Comparison of ENCODE assay signal across 9 cellular contexts in the genomic region with DNA sequence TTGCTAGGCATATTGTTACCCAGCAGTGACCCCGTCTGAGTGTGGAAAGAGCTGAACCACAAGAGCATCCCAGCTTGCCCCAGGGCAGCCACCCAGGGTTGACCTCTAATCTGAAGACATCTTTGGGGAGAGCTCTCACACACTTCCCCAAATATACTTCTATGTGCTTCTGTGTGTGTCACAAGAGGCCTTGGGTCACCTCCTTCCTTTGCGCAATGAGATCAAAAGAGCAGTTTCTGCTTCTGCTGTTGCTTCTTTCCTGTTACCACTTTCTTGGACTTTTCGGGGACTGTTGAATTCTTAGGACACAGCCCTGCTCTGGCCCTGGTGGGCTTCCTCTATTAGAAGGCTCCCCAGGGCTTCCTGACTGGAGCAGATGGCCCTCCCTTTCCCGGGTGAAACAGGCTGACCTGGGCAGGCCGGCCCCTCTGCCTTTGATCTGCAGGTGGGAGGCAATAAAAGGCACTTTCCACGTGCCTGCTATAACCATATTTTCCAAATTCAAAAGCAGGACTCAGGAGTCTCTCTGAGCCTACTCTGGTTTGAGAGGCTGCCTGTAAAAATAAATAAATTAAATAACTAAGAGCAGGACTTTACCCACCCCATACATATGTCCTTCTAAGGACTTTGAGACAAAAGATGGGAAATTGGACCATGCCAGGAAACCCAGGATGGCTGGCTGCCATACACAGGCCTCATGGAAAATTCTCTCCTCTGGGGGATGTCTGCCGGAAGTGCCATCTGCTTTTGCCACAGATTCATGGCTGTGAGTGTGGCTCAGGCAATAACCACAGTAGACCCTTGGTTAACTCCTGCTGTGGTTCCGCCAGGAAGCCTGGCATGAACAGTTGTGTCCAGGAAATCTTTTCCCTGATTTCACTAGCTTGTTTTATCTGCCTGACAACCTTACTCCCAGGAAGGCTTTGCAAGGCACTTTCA. TPM values are rescaled to one million over a fixed set of nuclear protein-coding genes. Genes with fewer than 3 reads are reported as not detected.
DNase-seq lines count a peak whose midpoint lies in the region; ATAC-seq and TF ChIP-seq lines count a peak whose summit lies in the region.
"Had no signal": no experiment of that assay in that cellular context is flagged by ENCODE, and none has a peak within 500 bp of the region (broad histone marks: within the 10 kb centered on the region; RNA-seq: fewer than 3 reads in every experiment).

No MANE protein-coding gene starts in this region.

- TF ChIP-seq POLR2A in right lobe of liver (IDR thresholded peaks at IDR 0.05) (no peak), upper lobe of left lung (IDR thresholded peaks at IDR 0.05) (no peak)

- POLR2A ChIA-PET in activated CD8-positive, alpha-beta T cell treated with anti-CD3 and anti-CD28 coated beads, Interleukin-2, amount 10 ng/mL, durations not matched to agents 7 days and 5 days (lab: Charles Lee), result interaction anchor here (1.0 to 4.8 kb wide), 5 partner anchors 28 to 86 kb away, joined by 4 to 96 read pairs (median 9); a partner anchor contains a TSS

- H3K9me3 ChIP-seq in right lobe of liver (no peaks in the 10 kb centered on the region), upper lobe of left lung (no peaks in the 10 kb centered on the region)
- H3K9me3 ChIP-seq: SJCRH30 had no signal

- H3K36me3 ChIP-seq in right lobe of liver, result no peaks in the 10 kb centered on the region
- H3K36me3 ChIP-seq in upper lobe of left lung, result no peaks in the 10 kb centered on the region
- H3K36me3 ChIP-seq: SJCRH30 had no signal

- TF ChIP-seq CTCF in right lobe of liver (IDR thresholded peaks at IDR 0.05), result no peak
- TF ChIP-seq CTCF in upper lobe of left lung (IDR thresholded peaks at IDR 0.05), result no peak

- no peak overlapping the region for H3K4me3 ChIP-seq in right lobe of liver
- no peak overlapping the region for H3K4me3 ChIP-seq in upper lobe of left lung
- H3K4me3 ChIP-seq: SJCRH30 had no signal

- TF ChIP-seq EP300 in upper lobe of left lung (IDR thresholded peaks at IDR 0.05), result peak in 2 of 4 donors; percentile 9 to 46

- peak overlapping the region; percentile 83 for H3K27ac Mint-ChIP-seq in activated CD8-positive, alpha-beta T cell treated with anti-CD3 and anti-CD28 coated beads, Interleukin-2, amount 10 ng/mL, durations not matched to agents 7 days and 5 days

- peaks cover 4% of the 10 kb centered on the region for H3K36me3 Mint-ChIP-seq in activated CD8-positive, alpha-beta T cell treated with anti-CD3 and anti-CD28 coated beads, Interleukin-2, amount 10 ng/mL, durations not matched to agents 7 days and 5 days (ENCODE audit: low read depth)

- H3K27ac ChIP-seq in right lobe of liver, result peak overlapping the region in 2 of 3 donors; percentile 15 to 36
- peak overlapping the region; percentile 59 to 82 (median 69) for H3K27ac ChIP-seq in upper lobe of left lung
- H3K27ac ChIP-seq: SJCRH30 had no signal

- CTCF ChIA-PET in activated CD8-positive, alpha-beta T cell treated with anti-CD3 and anti-CD28 coated beads, Interleukin-2, amount 10 ng/mL, durations not matched to agents 7 days and 5 days (lab: Charles Lee), result interaction anchor here (0.7 to 5.5 kb wide), 15 partner anchors 7 to 390 kb away, joined by 3 to 334 read pairs (median 8); a partner anchor contains a TSS

- DNase-seq in stimulated activated CD4-positive, alpha-beta T cell treated with anti-CD3 and anti-CD28 coated beads, Interleukin-15, amount 100 ng/mL, for 24 hours, result peak; percentile 20
- no peak for DNase-seq in stimulated activated CD4-positive, alpha-beta T cell treated with anti-CD3 and anti-CD28 coated beads, Interleukin-4, amount 100 ng/mL, for 4 hours
- DNase-seq in activated CD8-positive, alpha-beta T cell treated with anti-CD3 and anti-CD28 coated beads, Interleukin-2, amount 10 ng/mL, durations not matched to agents 7 days and 5 days, result peak; percentile 40
- peak; percentile 47 to 66 (median 58) for DNase-seq in right lobe of liver
- DNase-seq in upper lobe of left lung, result peak; percentile 13 to 86
- no peak for DNase-seq in EL
- no peak for DNase-seq in ecto neural progenitor cell (ENCODE audit: low spot score)
- DNase-seq in NCI-H226, result no peak

- peak overlapping the region; percentile 42 for H3K4me3 Mint-ChIP-seq in activated CD8-positive, alpha-beta T cell treated with anti-CD3 and anti-CD28 coated beads, Interleukin-2, amount 10 ng/mL, durations not matched to agents 7 days and 5 days

- peaks cover 42% of the 10 kb centered on the region for H3K4me1 Mint-ChIP-seq in activated CD8-positive, alpha-beta T cell treated with anti-CD3 and anti-CD28 coated beads, Interleukin-2, amount 10 ng/mL, durations not matched to agents 7 days and 5 days (ENCODE audit: low read depth)

- intact Hi-C loops in right lobe of liver (cut with DNase I), result loop anchor here in 1 of 2 donors (10.0 kb wide), 1 partner anchor 83 kb away; no protein-coding TSS in a partner anchor

- H3K9me3 Mint-ChIP-seq in activated CD8-positive, alpha-beta T cell treated with anti-CD3 and anti-CD28 coated beads, Interleukin-2, amount 10 ng/mL, durations not matched to agents 7 days and 5 days (ENCODE audit: insufficient read depth), result peaks cover 7% of the 10 kb centered on the region

- H3K27me3 Mint-ChIP-seq in activated CD8-positive, alpha-beta T cell treated with anti-CD3 and anti-CD28 coated beads, Interleukin-2, amount 10 ng/mL, durations not matched to agents 7 days and 5 days (ENCODE audit: low read depth), result no peaks in the 10 kb centered on the region

- H3K27me3 ChIP-seq in right lobe of liver (no peaks in the 10 kb centered on the region), upper lobe of left lung (no peaks in the 10 kb centered on the region)
- H3K27me3 ChIP-seq: SJCRH30 had no signal

- 56% methylated on average over 5 of the region's 8 CpGs for WGBS in right lobe of liver (ENCODE audit: insufficient coverage, low coverage, low lambda C conversion rate, missing lambda C conversion rate)
- WGBS in upper lobe of left lung, 2 donors, result 52 to 61% methylated on average over 6 to 8 of the region's 8 CpGs

- H3K4me1 ChIP-seq in right lobe of liver (peaks cover 0 to 21% (median 10%) of the 10 kb centered on the region in 4 donors), upper lobe of left lung (peaks cover 28 to 31% (median 28%) of the 10 kb centered on the region in 4 donors)

- ATAC-seq in activated CD8-positive, alpha-beta T cell treated with anti-CD3 and anti-CD28 coated beads, Interleukin-2, amount 10 ng/mL, durations not matched to agents 7 days and 5 days, result peak; percentile 59
- peak; percentile 53 to 78 (median 66) for ATAC-seq in right lobe of liver
- ATAC-seq in upper lobe of left lung (ENCODE audit: low FRiP score in 2 of 2), result peak; percentile 87 to 90

RNA-seq across cellular contexts. Expression of a gene that starts 28.3 kb away (rescaled TPM):
- 100 to 1,000 TPM; 143 to 145 TPM for total RNA-seq in activated CD8-positive, alpha-beta T cell treated with anti-CD3 and anti-CD28 coated beads, Interleukin-2, amount 10 ng/mL, durations not matched to agents 7 days and 5 days
- total RNA-seq in right lobe of liver (1 to 10 TPM; 2.4 to 8.4 (median 5.0) TPM), upper lobe of left lung (10 to 100 TPM; 10.7 to 27.2 (median 18.1) TPM)

RNA-seq across cellular contexts. Expression of a gene that starts 48.1 kb away (rescaled TPM):
- total RNA-seq in activated CD8-positive, alpha-beta T cell treated with anti-CD3 and anti-CD28 coated beads, Interleukin-2, amount 10 ng/mL, durations not matched to agents 7 days and 5 days, result 1 to 10 TPM; 7.3 to 7.7 TPM
- total RNA-seq in right lobe of liver (100 to 1,000 TPM in 5 of 6 experiments, 10 to 100 TPM in 1; 95.8 to 230 (median 171) TPM), upper lobe of left lung (100 to 1,000 TPM; 114 to 235 (median 141) TPM)

Comparison
In these comparisons a context has a peak if more than half of its experiments do, and no peak if none do; other contexts are left out.
1. DNase-seq: peak in stimulated activated CD4-positive, alpha-beta T cell treated with anti-CD3 and anti-CD28 coated beads, Interleukin-15, amount 100 ng/mL, for 24 hours (single experiment), activated CD8-positive, alpha-beta T cell treated with anti-CD3 and anti-CD28 coated beads, Interleukin-2, amount 10 ng/mL, durations not matched to agents 7 days and 5 days (single experiment), right lobe of liver (3 of 3) and upper lobe of left lung (2 of 2); none in stimulated activated CD4-positive, alpha-beta T cell treated with anti-CD3 and anti-CD28 coated beads, Interleukin-4, amount 100 ng/mL, for 4 hours (0 of 2), EL (single experiment), ecto neural progenitor cell (single experiment) and NCI-H226 (single experiment).
2. RNA of a gene that starts 28.3 kb away (total RNA-seq): 143 to 145 TPM in activated CD8-positive, alpha-beta T cell treated with anti-CD3 and anti-CD28 coated beads, Interleukin-2, amount 10 ng/mL, durations not matched to agents 7 days and 5 days; 10.7 to 27.2 TPM in upper lobe of left lung and 2.4 to 8.4 TPM in right lobe of liver; every median in the first group is over 4 times any median in the second.
3. RNA of a gene that starts 48.1 kb away (total RNA-seq): 95.8 to 230 TPM in right lobe of liver and 114 to 235 TPM in upper lobe of left lung; 7.3 to 7.7 TPM in activated CD8-positive, alpha-beta T cell treated with anti-CD3 and anti-CD28 coated beads, Interleukin-2, amount 10 ng/mL, durations not matched to agents 7 days and 5 days; every median in the first group is over 10 times any median in the second.
4. Peak in every context shown above with its lines, with median percentiles within 50 percentile points of each other: ATAC-seq.